Comparison of ENCODE assay signal across 17 cellular contexts in the genomic region with DNA sequence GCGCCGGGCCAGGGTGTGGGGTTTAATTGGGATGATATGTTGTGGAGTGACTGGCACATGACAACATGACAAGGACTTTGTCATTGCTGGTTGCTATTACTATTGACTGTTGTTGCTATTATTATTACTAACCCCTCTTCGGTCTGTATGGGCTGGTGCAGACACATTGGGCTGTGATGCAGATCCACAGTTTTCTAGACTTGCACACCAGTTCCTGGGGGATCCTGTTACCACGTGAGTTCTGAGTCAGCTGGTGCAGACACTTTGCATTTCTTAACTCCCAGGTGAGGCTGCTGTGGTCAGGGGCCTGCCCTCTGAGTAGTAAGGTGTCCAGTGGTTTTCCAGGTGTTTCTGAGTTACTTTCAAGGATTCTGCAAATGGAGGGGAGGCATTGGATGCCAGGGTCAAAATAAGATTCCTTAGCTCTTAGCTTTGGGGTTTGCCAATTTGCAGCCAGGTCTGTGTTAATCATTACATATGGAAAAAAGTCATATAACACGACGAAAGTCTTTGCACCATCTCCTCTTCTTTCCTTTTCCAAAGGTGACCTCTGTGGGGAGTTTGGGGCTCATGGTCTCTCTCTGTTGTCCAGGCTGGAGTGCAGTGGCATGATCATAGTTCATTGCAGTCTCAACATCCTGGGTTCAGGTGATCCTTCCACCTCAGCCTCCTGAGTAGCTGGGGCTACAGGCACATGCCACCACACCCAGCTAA. TPM values are rescaled to one million over a fixed set of nuclear protein-coding genes. Genes with fewer than 3 reads are reported as not detected.
DNase-seq lines count a peak whose midpoint lies in the region; ATAC-seq and TF ChIP-seq lines count a peak whose summit lies in the region.
"Had no signal": no experiment of that assay in that cellular context is flagged by ENCODE, and none has a peak within 500 bp of the region (broad histone marks: within the 10 kb centered on the region; RNA-seq: fewer than 3 reads in every experiment).

No MANE protein-coding gene starts in this region.

- H3K4me2 ChIP-seq in GM23338 = no peak overlapping the region

- H3K9me3 Mint-ChIP-seq in GM23338 = no peaks in the 10 kb centered on the region; the same call in 2 of the 3 replicates
- no peaks in the 10 kb centered on the region for H3K9me3 Mint-ChIP-seq in effector memory CD8-positive, alpha-beta T cell
- no peaks in the 10 kb centered on the region for H3K9me3 Mint-ChIP-seq in naive thymus-derived CD8-positive, alpha-beta T cell

- POLR2A ChIA-PET in RWPE1 (lab: Yijun Ruan, JAX; ENCODE audit: low non-redundant PET) = no interaction called here
- POLR2A ChIA-PET in naive thymus-derived CD8-positive, alpha-beta T cell (lab: Charles Lee) = no interaction called here

- TF ChIP-seq CTCF in GM23338 (conservative IDR thresholded peaks at IDR 0.05; ENCODE audit: low read depth in 2 of 2) (no peak), RWPE1 (conservative IDR thresholded peaks at IDR 0.05; ENCODE audit: low read depth) (no peak)

- peaks cover 27% of the 10 kb centered on the region for H3K27me3 Mint-ChIP-seq in GM23338 (ENCODE audit: insufficient read depth, low read depth, poor library complexity)
- no peaks in the 10 kb centered on the region for H3K27me3 Mint-ChIP-seq in effector memory CD8-positive, alpha-beta T cell
- no peaks in the 10 kb centered on the region for H3K27me3 Mint-ChIP-seq in naive thymus-derived CD8-positive, alpha-beta T cell

- peaks cover 41% of the 10 kb centered on the region for H3K4me1 Mint-ChIP-seq in GM23338
- H3K4me1 Mint-ChIP-seq in effector memory CD8-positive, alpha-beta T cell (ENCODE audit: low read depth in 2 of 2) = peaks cover 44 to 53% of the 10 kb centered on the region in 2 donors
- H3K4me1 Mint-ChIP-seq in naive thymus-derived CD8-positive, alpha-beta T cell = peaks cover 29 to 81% (median 53%) of the 10 kb centered on the region in 4 donors

- CTCF ChIA-PET in RWPE1 (lab: Yijun Ruan, JAX) = interaction anchor here (0.6 kb wide), 2 partner anchors 33 to 82 kb away, joined by 3 read pairs; no protein-coding TSS in a partner anchor

- no peak overlapping the region for H3K27ac Mint-ChIP-seq in GM23338
- H3K27ac Mint-ChIP-seq in effector memory CD8-positive, alpha-beta T cell = peak overlapping the region; percentile 15 to 21
- H3K27ac Mint-ChIP-seq in naive thymus-derived CD8-positive, alpha-beta T cell = peak overlapping the region in 6 of 10 donors; percentile 15 to 74 (median 56)

- H2AFZ ChIP-seq in GM23338 = no peak overlapping the region

- peaks cover 42% of the 10 kb centered on the region for H4K20me1 ChIP-seq in GM23338 (replicated peaks; ENCODE audit: insufficient read depth)

- no peak for ATAC-seq in GM23338
- ATAC-seq in effector memory CD8-positive, alpha-beta T cell (replicated peaks) = no peak
- ATAC-seq in naive thymus-derived CD8-positive, alpha-beta T cell = no peak

- no peaks in the 10 kb centered on the region; the same call in 1 of the 2 replicates for H3K36me3 ChIP-seq in GM23338 (ENCODE audit: insufficient read depth)

- no peaks in the 10 kb centered on the region for H3K9me2 ChIP-seq in GM23338 (ENCODE audit: insufficient read depth)

- H3K4me3 Mint-ChIP-seq in GM23338 = no peak overlapping the region
- H3K4me3 Mint-ChIP-seq in effector memory CD8-positive, alpha-beta T cell = no peak overlapping the region
- no peak overlapping the region for H3K4me3 Mint-ChIP-seq in naive thymus-derived CD8-positive, alpha-beta T cell

- H3K4me3 ChIP-seq in GM23338 = no peak overlapping the region

- peaks cover 26% of the 10 kb centered on the region for H3K4me1 ChIP-seq in GM23338 (ENCODE audit: insufficient read depth)

- DNase-seq in GM23338 (ENCODE audit: low spot score) (no peak), RWPE1 (ENCODE audit: low spot score) (no peak), AG08396 (ENCODE audit: low spot score) (no peak)
- no peak for DNase-seq in effector memory CD8-positive, alpha-beta T cell
- no peak for DNase-seq in naive thymus-derived CD8-positive, alpha-beta T cell
- DNase-seq in stimulated activated CD4-positive, alpha-beta T cell treated with anti-CD3 and anti-CD28 coated beads, Interleukin-1b, Interleukin-23, amount 100 ng/mL, for 48 hours = no peak
- no peak for DNase-seq in effector CD8-positive, alpha-beta T cell (lab: John Stamatoyannopoulos, UW)
- DNase-seq in activated CD4-positive, CD25-positive, alpha-beta regulatory T cell (lab: John Stamatoyannopoulos, UW) = no peak
- DNase-seq: C1 segment of cervical spinal cord, DMS153, HCEC 1CT, Karpas-422, NCI-H1930, NCI-H2171 treated with DMSO at 0.1 percent for 48 hours, NCI-H774, SIG-M5 had no signal

- H3F3A ChIP-seq in GM23338 (replicated peaks; ENCODE audit: low read depth) = peaks cover 3% of the 10 kb centered on the region; the same call in 1 of the 2 replicates

- H3K27me3 ChIP-seq in GM23338 (ENCODE audit: insufficient read depth) = no peaks in the 10 kb centered on the region

- peaks cover 24% of the 10 kb centered on the region for H3K36me3 Mint-ChIP-seq in GM23338 (ENCODE audit: low read depth)
- H3K36me3 Mint-ChIP-seq in effector memory CD8-positive, alpha-beta T cell (ENCODE audit: insufficient read depth) = peaks cover 6% of the 10 kb centered on the region
- H3K36me3 Mint-ChIP-seq in naive thymus-derived CD8-positive, alpha-beta T cell = peaks cover 0 to 43% (median 9%) of the 10 kb centered on the region in 3 donors

- H3K27ac ChIP-seq in GM23338 (ENCODE audit: low read depth) = 0 out of 2 replicates have a peak overlapping the region, but pooled peaks have one; percentile 45
- H3K27ac ChIP-seq in RWPE1 = peak overlapping the region; percentile 17; the same call in 1 of the 2 replicates

- peaks cover 100% of the 10 kb centered on the region for H3K79me2 ChIP-seq in GM23338 (replicated peaks; ENCODE audit: insufficient read depth)

TF ChIP-seq in GM23338, 12 proteins besides CTCF, POLR2A, EP300 and RAD21:
- TF ChIP-seq STAT1 (IDR thresholded peaks at IDR 0.05; ENCODE audit: unreplicated experiment) (no peak), EZH2 (IDR thresholded peaks at IDR 0.05; ENCODE audit: low read depth, unreplicated experiment) (no peak), POLR2AphosphoS5 (IDR thresholded peaks at IDR 0.05; ENCODE audit: low read depth) (no peak), CREB1 (CRISPR knock-in tag; IDR thresholded peaks at IDR 0.05; ENCODE audit: low read depth) (no peak)
- TF ChIP-seq, protein P1, sequence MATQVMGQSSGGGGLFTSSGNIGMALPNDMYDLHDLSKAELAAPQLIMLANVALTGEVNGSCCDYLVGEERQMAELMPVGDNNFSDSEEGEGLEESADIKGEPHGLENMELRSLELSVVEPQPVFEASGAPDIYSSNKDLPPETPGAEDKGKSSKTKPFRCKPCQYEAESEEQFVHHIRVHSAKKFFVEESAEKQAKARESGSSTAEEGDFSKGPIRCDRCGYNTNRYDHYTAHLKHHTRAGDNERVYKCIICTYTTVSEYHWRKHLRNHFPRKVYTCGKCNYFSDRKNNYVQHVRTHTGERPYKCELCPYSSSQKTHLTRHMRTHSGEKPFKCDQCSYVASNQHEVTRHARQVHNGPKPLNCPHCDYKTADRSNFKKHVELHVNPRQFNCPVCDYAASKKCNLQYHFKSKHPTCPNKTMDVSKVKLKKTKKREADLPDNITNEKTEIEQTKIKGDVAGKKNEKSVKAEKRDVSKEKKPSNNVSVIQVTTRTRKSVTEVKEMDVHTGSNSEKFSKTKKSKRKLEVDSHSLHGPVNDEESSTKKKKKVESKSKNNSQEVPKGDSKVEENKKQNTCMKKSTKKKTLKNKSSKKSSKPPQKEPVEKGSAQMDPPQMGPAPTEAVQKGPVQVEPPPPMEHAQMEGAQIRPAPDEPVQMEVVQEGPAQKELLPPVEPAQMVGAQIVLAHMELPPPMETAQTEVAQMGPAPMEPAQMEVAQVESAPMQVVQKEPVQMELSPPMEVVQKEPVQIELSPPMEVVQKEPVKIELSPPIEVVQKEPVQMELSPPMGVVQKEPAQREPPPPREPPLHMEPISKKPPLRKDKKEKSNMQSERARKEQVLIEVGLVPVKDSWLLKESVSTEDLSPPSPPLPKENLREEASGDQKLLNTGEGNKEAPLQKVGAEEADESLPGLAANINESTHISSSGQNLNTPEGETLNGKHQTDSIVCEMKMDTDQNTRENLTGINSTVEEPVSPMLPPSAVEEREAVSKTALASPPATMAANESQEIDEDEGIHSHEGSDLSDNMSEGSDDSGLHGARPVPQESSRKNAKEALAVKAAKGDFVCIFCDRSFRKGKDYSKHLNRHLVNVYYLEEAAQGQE (IDR thresholded peaks at IDR 0.05; ENCODE audit: unreplicated experiment) = no peak
- TF ChIP-seq, protein P2, sequence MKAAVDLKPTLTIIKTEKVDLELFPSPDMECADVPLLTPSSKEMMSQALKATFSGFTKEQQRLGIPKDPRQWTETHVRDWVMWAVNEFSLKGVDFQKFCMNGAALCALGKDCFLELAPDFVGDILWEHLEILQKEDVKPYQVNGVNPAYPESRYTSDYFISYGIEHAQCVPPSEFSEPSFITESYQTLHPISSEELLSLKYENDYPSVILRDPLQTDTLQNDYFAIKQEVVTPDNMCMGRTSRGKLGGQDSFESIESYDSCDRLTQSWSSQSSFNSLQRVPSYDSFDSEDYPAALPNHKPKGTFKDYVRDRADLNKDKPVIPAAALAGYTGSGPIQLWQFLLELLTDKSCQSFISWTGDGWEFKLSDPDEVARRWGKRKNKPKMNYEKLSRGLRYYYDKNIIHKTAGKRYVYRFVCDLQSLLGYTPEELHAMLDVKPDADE (IDR thresholded peaks at IDR 0.05) = no peak

RNA-seq across cellular contexts. Expression of a gene that starts 19.3 kb away (rescaled TPM):
- 37.7 and 40.1 TPM in 2 replicates for total RNA-seq in GM23338 (2014; rRNA removed; shearing (Covaris generic))
- polyA plus RNA-seq in GM23338 (2016; fragmentation: Nextera tagmentation; extraction: Ambion mirVana) = 7.0 and 8.2 TPM in 2 replicates
- total RNA-seq in naive thymus-derived CD8-positive, alpha-beta T cell = 10 to 100 TPM; 32.7 to 35.5 TPM
- 1 to 10 TPM in 1 of 3 donors, under 1 TPM in 2; 0.23 to 1.4 (median 0.50) TPM for polyA plus RNA-seq in naive thymus-derived CD8-positive, alpha-beta T cell

RNA-seq across cellular contexts. Expression of a gene that starts 55.3 kb away (rescaled TPM):
- total RNA-seq in GM23338 (2014; rRNA removed; shearing (Covaris generic)) = 0.42 TPM in 1 of 2 replicates, not detected in the other
- 0.05 and 0.26 TPM in 2 replicates for polyA plus RNA-seq in GM23338 (2016; fragmentation: Nextera tagmentation; extraction: Ambion mirVana)
- under 1 TPM; 0.85 to 0.86 TPM for total RNA-seq in naive thymus-derived CD8-positive, alpha-beta T cell
- under 1 TPM in 1 of 3 donors, not detected in 2; 0.27 TPM for polyA plus RNA-seq in naive thymus-derived CD8-positive, alpha-beta T cell
- total RNA-seq: NCI-H460 had no signal
